In genomic region chr2:159515482-159515881, GRCh38 we compare ENCODE assay signal across 8 cellular contexts.
DNase-seq lines count a peak whose midpoint lies in the region; ATAC-seq and TF ChIP-seq lines count a peak whose summit lies in the region.

No MANE protein-coding gene starts in this region.

- peaks cover 12 to 25% of the 10 kb centered on the region in 2 donors for H3K4me1 Mint-ChIP-seq in effector memory CD8-positive, alpha-beta T cell (ENCODE audit: low read depth in 2 of 2)
- H3K4me1 Mint-ChIP-seq in osteocyte (ENCODE audit: unreplicated experiment): peaks cover 29% of the 10 kb centered on the region

- peak overlapping the region; percentile 64 for H3K4me2 ChIP-seq in OCI-LY3 (ENCODE audit: low read length)

- peak overlapping the region; percentile 70 for H2AFZ ChIP-seq in OCI-LY3 (ENCODE audit: low read depth, low read length)

- H3K4me3 ChIP-seq in GM12864 (ENCODE audit: low read depth, low read length): peak overlapping the region; percentile 34; the same call in 1 of the 2 replicates
- H3K4me3 ChIP-seq in OCI-LY3 (ENCODE audit: low read length): peak overlapping the region; percentile 69

- H3K27ac Mint-ChIP-seq in effector memory CD8-positive, alpha-beta T cell: peak overlapping the region; percentile 92 to 97
- peak overlapping the region; percentile 48 for H3K27ac Mint-ChIP-seq in osteocyte (ENCODE audit: unreplicated experiment)

- H3K36me3 Mint-ChIP-seq in effector memory CD8-positive, alpha-beta T cell (ENCODE audit: insufficient read depth): peaks cover 4% of the 10 kb centered on the region
- peaks cover 5% of the 10 kb centered on the region for H3K36me3 Mint-ChIP-seq in osteocyte (ENCODE audit: unreplicated experiment)

- peak overlapping the region; percentile 69 to 89 for H3K4me3 Mint-ChIP-seq in effector memory CD8-positive, alpha-beta T cell
- peak overlapping the region; percentile 16 for H3K4me3 Mint-ChIP-seq in osteocyte (ENCODE audit: unreplicated experiment)

- H3K27ac ChIP-seq in OCI-LY3 (ENCODE audit: low read length): no peak overlapping the region

- H3K9ac ChIP-seq in OCI-LY3 (ENCODE audit: low read length): peak overlapping the region; percentile 56; the same call in 1 of the 2 replicates

- H4K20me1 ChIP-seq in OCI-LY3 (ENCODE audit: insufficient read depth, low read length): no peaks in the 10 kb centered on the region

- TF ChIP-seq CTCF in GM12864 (IDR thresholded peaks at IDR 0.05; ENCODE audit: low read depth, low read length, missing control alignments): no peak
- no peak for TF ChIP-seq CTCF in OCI-LY3 (IDR thresholded peaks at IDR 0.05; ENCODE audit: low read depth, low read length)
- TF ChIP-seq CTCF in osteocyte (IDR thresholded peaks at IDR 0.05): no peak

- H3K27me3 Mint-ChIP-seq in effector memory CD8-positive, alpha-beta T cell: no peaks in the 10 kb centered on the region
- no peaks in the 10 kb centered on the region for H3K27me3 Mint-ChIP-seq in osteocyte (ENCODE audit: unreplicated experiment)

- H3K36me3 ChIP-seq in OCI-LY3 (replicated peaks; ENCODE audit: low read depth, low read length): no peaks in the 10 kb centered on the region

- DNase-seq in GM12864 (ENCODE audit: low read depth) (no peak), osteocyte (ENCODE audit: extremely low spot score, unreplicated experiment) (no peak), NCI-H2171 (lab: John Stamatoyannopoulos, UW) (no peak)
- no peak for DNase-seq in effector memory CD8-positive, alpha-beta T cell
- no peak for DNase-seq in stimulated activated naive CD4-positive, alpha-beta T cell treated with Interleukin-2 at 50 U/mL for 16 hours (lab: John Stamatoyannopoulos, UW)

- H3K9me3 Mint-ChIP-seq in effector memory CD8-positive, alpha-beta T cell: no peaks in the 10 kb centered on the region
- no peaks in the 10 kb centered on the region for H3K9me3 Mint-ChIP-seq in osteocyte (ENCODE audit: unreplicated experiment)

- no peaks in the 10 kb centered on the region for H3K79me2 ChIP-seq in OCI-LY3 (ENCODE audit: low read length)

- H3K9me3 ChIP-seq in OCI-LY3 (ENCODE audit: insufficient read depth, low read length): no peaks in the 10 kb centered on the region

- ATAC-seq in effector memory CD8-positive, alpha-beta T cell (replicated peaks): no peak
- ATAC-seq in HG02623 (IDR thresholded peaks at IDR 0.05; ENCODE audit: unreplicated experiment) (no peak), HG03354 (IDR thresholded peaks at IDR 0.05; ENCODE audit: poor library complexity, severe bottlenecking, unreplicated experiment) (no peak)

- H3K27me3 ChIP-seq in OCI-LY3 (ENCODE audit: low read depth, low read length): no peaks in the 10 kb centered on the region

- peaks cover 10% of the 10 kb centered on the region for H3K4me1 ChIP-seq in OCI-LY3 (ENCODE audit: low read length)
